In the genomic region with DNA sequence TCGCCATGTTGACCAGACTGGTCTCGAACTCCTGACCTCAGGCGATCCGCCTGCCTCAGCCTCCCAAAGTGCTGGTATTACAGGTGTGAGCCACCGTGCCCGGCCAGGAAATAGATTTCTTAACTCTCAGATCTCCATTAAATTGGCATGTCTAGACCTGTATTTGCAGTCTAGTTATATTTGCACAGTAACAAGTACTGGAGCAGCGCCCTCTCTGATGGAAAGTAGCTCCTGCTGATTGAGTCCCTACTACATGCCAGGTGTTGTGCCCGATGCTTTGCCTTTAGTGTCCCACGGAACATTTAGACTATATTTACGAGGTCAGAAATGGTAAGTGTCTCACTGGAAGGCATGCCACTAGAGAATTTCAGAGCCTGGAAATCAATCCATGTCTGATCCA, we compare ENCODE assay signal across 25 cellular contexts. TPM values are rescaled to one million over a fixed set of nuclear protein-coding genes. Genes with fewer than 3 reads are reported as not detected.
DNase-seq lines count a peak whose midpoint lies in the region; ATAC-seq and TF ChIP-seq lines count a peak whose summit lies in the region.
"Had no signal": no experiment of that assay in that cellular context is flagged by ENCODE, and none has a peak within 500 bp of the region (broad histone marks: within the 10 kb centered on the region; RNA-seq: fewer than 3 reads in every experiment).

No MANE protein-coding gene starts in this region.

- H4K5ac ChIP-seq in H9 (ENCODE audit: insufficient read length, low read depth, low read length), result no peak overlapping the region

- no peak overlapping the region for H3T11ph ChIP-seq in H9 (ENCODE audit: low read length)

- H3K27me3 Mint-ChIP-seq in H9 (ENCODE audit: low read depth), result peaks cover 17% of the 10 kb centered on the region
- H3K27me3 Mint-ChIP-seq: activated naive CD8-positive, alpha-beta T cell had no signal

- no peak overlapping the region for H2BK120ac ChIP-seq in H9 (ENCODE audit: low read depth, low read length, poor library complexity, severe bottlenecking)

- no peak overlapping the region for H3K23ac ChIP-seq in H9 (ENCODE audit: insufficient read length, low read depth, low read length)

- H3K9me3 Mint-ChIP-seq in H9, result no peaks in the 10 kb centered on the region; a peak in 1 of 5 replicates
- H3K9me3 Mint-ChIP-seq: GM23338 had no signal

- H3K4ac ChIP-seq in H9 (ENCODE audit: low read depth, low read length), result no peak overlapping the region

- no peak overlapping the region for H3K4me3 ChIP-seq in esophagus squamous epithelium
- H3K4me3 ChIP-seq: GM23338, left lung, suprapubic skin had no signal

- no peak overlapping the region for H3K4me3 Mint-ChIP-seq in H9
- H3K4me3 Mint-ChIP-seq: activated CD8-positive, alpha-beta T cell treated with anti-CD3 and anti-CD28 coated beads, Interleukin-2, amount 10 ng/mL, durations not matched to agents 7 days and 5 days; activated naive CD8-positive, alpha-beta T cell; GM23338 had no signal

- intact Hi-C loops in esophagus squamous epithelium (cut with DNase I), result no loop called here

- WGBS in H9 (ENCODE audit: extremely low coverage, insufficient read length, low lambda C conversion rate), result no CpG with 5 or more reads among the region's 10 CpGs
- 65 to 85% methylated on average over 10 of the region's 10 CpGs for WGBS in esophagus squamous epithelium, 2 donors

- H3K27me3 ChIP-seq in H9 (ENCODE audit: insufficient read depth, low read length), result no peaks in the 10 kb centered on the region; the same call in 1 of the 2 replicates
- no peaks in the 10 kb centered on the region for H3K27me3 ChIP-seq in esophagus squamous epithelium
- H3K27me3 ChIP-seq: suprapubic skin had no signal

- H3K56ac ChIP-seq in H9 (ENCODE audit: insufficient read length, low read depth, low read length), result no peak overlapping the region

- no peak overlapping the region for H2AFZ ChIP-seq in H9 (ENCODE audit: low read length)
- H2AFZ ChIP-seq: GM23338 had no signal

- H2BK12ac ChIP-seq in H9 (ENCODE audit: insufficient read length, low read depth, low read length), result no peak overlapping the region

- ATAC-seq in GM19452 (IDR thresholded peaks at IDR 0.05; ENCODE audit: unreplicated experiment) (no peak), GM21447 (IDR thresholded peaks at IDR 0.05; ENCODE audit: unreplicated experiment) (no peak)
- ATAC-seq: activated CD8-positive, alpha-beta T cell treated with anti-CD3 and anti-CD28 coated beads, Interleukin-2, amount 10 ng/mL, durations not matched to agents 7 days and 5 days; GM23338; left lung had no signal

- no peaks in the 10 kb centered on the region for H3K79me1 ChIP-seq in H9 (ENCODE audit: insufficient read depth, low read depth, low read length, poor library complexity, severe bottlenecking)

- H3K4me1 ChIP-seq in H9 (ENCODE audit: insufficient read depth, low read length), result peaks cover 2% of the 10 kb centered on the region; the same call in 1 of the 2 replicates
- peaks cover 6 to 17% (median 8%) of the 10 kb centered on the region in 3 donors for H3K4me1 ChIP-seq in esophagus squamous epithelium
- H3K4me1 ChIP-seq: left lung, suprapubic skin had no signal

- H2BK15ac ChIP-seq in H9 (ENCODE audit: low read depth, low read length), result no peak overlapping the region

- H3K14ac ChIP-seq in H9 (ENCODE audit: insufficient read depth, low read length), result no peak overlapping the region

- no peak overlapping the region for H4K8ac ChIP-seq in H9 (replicated peaks; ENCODE audit: insufficient read length, low read depth, low read length)

- no peaks in the 10 kb centered on the region for H3K79me2 ChIP-seq in H9 (ENCODE audit: insufficient read depth, low read length)

- no peak overlapping the region for H3K9ac ChIP-seq in H9 (ENCODE audit: extremely low read depth, insufficient read length, low read length)

- no peak overlapping the region for H3K27ac Mint-ChIP-seq in H9
- H3K27ac Mint-ChIP-seq: activated CD8-positive, alpha-beta T cell treated with anti-CD3 and anti-CD28 coated beads, Interleukin-2, amount 10 ng/mL, durations not matched to agents 7 days and 5 days; activated naive CD8-positive, alpha-beta T cell; GM23338; naive B cell had no signal

- H2AK5ac ChIP-seq in H9 (ENCODE audit: insufficient read length, low read length), result no peak overlapping the region

- H2BK20ac ChIP-seq in H9 (ENCODE audit: low read depth, low read length, poor library complexity, severe bottlenecking), result no peak overlapping the region

- peak; percentile 3 to 45 for DNase-seq in NCI-H526 (lab: John Stamatoyannopoulos, UW)
- DNase-seq in NCI-H526 treated with DMSO at 0.1 percent for 48 hours (lab: John Stamatoyannopoulos, UW), result no peak
- DNase-seq in H9, result no peak
- peak; percentile 28 for DNase-seq in SHP77 treated with DMSO at 0.1 percent for 48 hours (lab: John Stamatoyannopoulos, UW)
- DNase-seq in esophagus squamous epithelium (lab: John Stamatoyannopoulos, UW), result no peak
- no peak for DNase-seq in inferior parietal cortex (ENCODE audit: extremely low spot score)
- DNase-seq: activated CD4-positive, alpha-beta T cell treated with anti-CD3 and anti-CD28 coated beads for 1 hour; activated CD8-positive, alpha-beta T cell treated with anti-CD3 and anti-CD28 coated beads, Interleukin-2, amount 10 ng/mL, durations not matched to agents 7 days and 5 days; activated effector memory CD4-positive, alpha-beta T cell treated with Interleukin-2 at 50 U/mL for 16 hours; anterior cingulate cortex; C1 segment of cervical spinal cord; Calu3; EL; Kasumi-1; left lung; naive B cell; NCI-H187 treated with DMSO at 0.1 percent for 48 hours; NCI-H446; stimulated activated CD4-positive, alpha-beta T cell treated with anti-CD3 and anti-CD28 coated beads, Interleukin-15, amount 100 ng/mL, for 24 hours; stimulated activated naive CD4-positive, alpha-beta T cell had no signal

- no peaks in the 10 kb centered on the region; a peak in 1 of 7 replicates for H3K36me3 Mint-ChIP-seq in H9 (ENCODE audit: insufficient read depth in 1 of 3, low read depth in 3 of 3)
- H3K36me3 Mint-ChIP-seq: activated naive CD8-positive, alpha-beta T cell; naive B cell had no signal

- TF ChIP-seq CTCF in H9 (conservative IDR thresholded peaks at IDR 0.05) (peak; percentile 18; the same call in 1 of the 3 replicates), esophagus squamous epithelium (IDR thresholded peaks at IDR 0.05) (peak in 1 of 6 experiments; percentile 33)

- peaks cover 0 to 6% of the 10 kb centered on the region in 2 experiments; a peak in 2 of 4 replicates for H3K4me1 Mint-ChIP-seq in H9
- H3K4me1 Mint-ChIP-seq: naive B cell had no signal

- no peak overlapping the region for H4K91ac ChIP-seq in H9 (ENCODE audit: insufficient read length, low read depth, low read length)

- H2BK5ac ChIP-seq in H9 (ENCODE audit: insufficient read length, low read length), result no peak overlapping the region

- H3K9me3 ChIP-seq in H9 (ENCODE audit: control insufficient read depth, low read depth, low read length) (no peaks in the 10 kb centered on the region), esophagus squamous epithelium (no peaks in the 10 kb centered on the region)
- H3K9me3 ChIP-seq: left lung, suprapubic skin had no signal

- H4K20me1 ChIP-seq in H9 (ENCODE audit: control insufficient read depth, insufficient read depth, insufficient read length), result no peaks in the 10 kb centered on the region

- no peak overlapping the region for H3K4me2 ChIP-seq in H9 (ENCODE audit: insufficient read depth, insufficient read length, low read length)
- H3K4me2 ChIP-seq: GM23338 had no signal

- TF ChIP-seq POLR2A in esophagus squamous epithelium (IDR thresholded peaks at IDR 0.05), result no peak

- H3K27ac ChIP-seq in H9 (ENCODE audit: insufficient read length, low read depth, low read length) (no peak overlapping the region), esophagus squamous epithelium (peak overlapping the region; percentile 75 to 85 (median 78))
- H3K27ac ChIP-seq: left lung, suprapubic skin had no signal

- no peaks in the 10 kb centered on the region for H3K23me2 ChIP-seq in H9 (ENCODE audit: insufficient read length, low read depth, low read length, poor library complexity, severe bottlenecking)

- H3K36me3 ChIP-seq in esophagus squamous epithelium, result no peaks in the 10 kb centered on the region
- H3K36me3 ChIP-seq: left lung, suprapubic skin had no signal

- H3K18ac ChIP-seq in H9 (ENCODE audit: insufficient read length, low read depth, low read length), result no peak overlapping the region

RNA-seq across cellular contexts. Expression of a gene that starts 15.8 kb away (rescaled TPM):
- 155 and 156 TPM in 2 replicates for total RNA-seq in H9 (2021)
- 100 to 1,000 TPM in 3 of 4 donors, 10 to 100 TPM in 1; 96.5 to 141 (median 119) TPM for total RNA-seq in esophagus squamous epithelium

RNA-seq across cellular contexts. Expression of a gene that starts 21.8 kb away (rescaled TPM):
- total RNA-seq in H9 (2021), result 65.0 and 71.5 TPM in 2 replicates
- 10 to 100 TPM; 28.5 to 52.1 (median 41.9) TPM for total RNA-seq in esophagus squamous epithelium

RNA-seq across cellular contexts. Expression of a gene that starts 23.8 kb away (rescaled TPM):
- total RNA-seq in H9 (2021), result 26.3 TPM in 2 replicates
- 10 to 100 TPM; 13.5 to 22.9 (median 15.8) TPM for total RNA-seq in esophagus squamous epithelium

RNA-seq across cellular contexts. Expression of a gene that starts 59.4 kb away (rescaled TPM):
- total RNA-seq in H9 (2021) (125 and 133 TPM in 2 replicates), esophagus squamous epithelium (10 to 100 TPM; 63.4 to 96.5 (median 76.2) TPM)

Comparison
In these comparisons a context has a peak if more than half of its experiments do, and no peak if none do; other contexts are left out.
1. DNase-seq: peak in NCI-H526 (2 of 2) and SHP77 treated with DMSO at 0.1 percent for 48 hours (single experiment); none in NCI-H526 treated with DMSO at 0.1 percent for 48 hours (single experiment), H9 (single experiment), esophagus squamous epithelium (single experiment) and inferior parietal cortex (single experiment).